In genomic region chr3:93988764-93989163, GRCh38 we compare ENCODE assay signal across 28 cellular contexts. TPM values are rescaled to one million over a fixed set of nuclear protein-coding genes. Genes with fewer than 3 reads are reported as not detected.
DNase-seq lines count a peak whose midpoint lies in the region; ATAC-seq and TF ChIP-seq lines count a peak whose summit lies in the region.
"Had no signal": no experiment of that assay in that cellular context is flagged by ENCODE, and none has a peak within 500 bp of the region (broad histone marks: within the 10 kb centered on the region; RNA-seq: fewer than 3 reads in every experiment).

No MANE protein-coding gene starts in this region.

- H3K36me3 Mint-ChIP-seq in nephron (ENCODE audit: low read depth), result no peaks in the 10 kb centered on the region
- H3K36me3 Mint-ChIP-seq: CD4-positive, alpha-beta memory T cell had no signal

- WGBS in upper lobe of left lung, 2 donors, result 71 to 73% methylated on average over 9 of the region's 9 CpGs

- no peaks in the 10 kb centered on the region for H3K36me3 ChIP-seq in HEK293 (ENCODE audit: control insufficient read depth in 2 of 2, insufficient read depth in 1 of 2, low read length in 2 of 2)
- no peaks in the 10 kb centered on the region for H3K36me3 ChIP-seq in left lung
- H3K36me3 ChIP-seq in upper lobe of left lung, result no peaks in the 10 kb centered on the region

- CTCF ChIA-PET in HEK293 (lab: Yijun Ruan, JAX), result interaction anchor here (0.6 to 1.2 kb wide), 3 partner anchors 14 to 134 kb away, joined by 4 read pairs; no protein-coding TSS in a partner anchor

- ATAC-seq in left lung (peak; percentile 67), upper lobe of left lung (ENCODE audit: low FRiP score in 2 of 2) (no peak), HG03039 (IDR thresholded peaks at IDR 0.05; ENCODE audit: unreplicated experiment) (no peak)
- ATAC-seq: A549, HCT116, K562, Right ventricle myocardium inferior had no signal

- H3K27ac Mint-ChIP-seq in nephron, result peak overlapping the region; percentile 56 to 84 (median 63)
- H3K27ac Mint-ChIP-seq: CD4-positive, alpha-beta memory T cell had no signal

- H3K27ac ChIP-seq in HEK293 (ENCODE audit: extremely low read depth, low read depth, low read length) (peak overlapping the region; percentile 41; the same call in 1 of the 2 replicates), left lung (peak overlapping the region; percentile 21 to 22), upper lobe of left lung (peak overlapping the region in 3 of 4 donors; percentile 15 to 47 (median 36))
- H3K27ac ChIP-seq: A549, SJCRH30 had no signal

- intact Hi-C loops in left lung (cut with DNase I), result no loop called here

- no peaks in the 10 kb centered on the region for H3K9me3 Mint-ChIP-seq in nephron
- H3K9me3 Mint-ChIP-seq: CD4-positive, alpha-beta memory T cell had no signal

- H3K4me3 Mint-ChIP-seq in nephron, result no peak overlapping the region
- H3K4me3 Mint-ChIP-seq: CD4-positive, alpha-beta memory T cell had no signal

- DNase-seq in left lung (no peak), upper lobe of left lung (peak in 1 of 2 donors; percentile 61), ureter (ENCODE audit: low spot score) (no peak), DMS 273 (lab: John Stamatoyannopoulos, UW; ENCODE audit: unreplicated experiment) (no peak)
- DNase-seq: C1 segment of cervical spinal cord; CD4-positive, alpha-beta memory T cell; COR-L47; DMS79 treated with DMSO at 0.1 percent for 48 hours; GF-D8; Kasumi-1; NCI-H1092 treated with DMSO at 0.1 percent for 48 hours; NCI-H1436; NCI-H187 treated with DMSO at 0.1 percent for 48 hours; NCI-H2107; NCI-H446; NCI-H524 treated with DMSO at 0.1 percent for 48 hours; NCI-H774 had no signal

- H3K4me3 ChIP-seq in HEK293 (ENCODE audit: low read depth, low read length) (no peak overlapping the region), left lung (no peak overlapping the region), upper lobe of left lung (no peak overlapping the region)
- H3K4me3 ChIP-seq: A549, K562, SJCRH30 had no signal

- peaks cover 13% of the 10 kb centered on the region for H3K4me1 Mint-ChIP-seq in nephron

- no peak for TF ChIP-seq POLR2A in upper lobe of left lung (IDR thresholded peaks at IDR 0.05)

- H3K27me3 Mint-ChIP-seq in nephron (ENCODE audit: low read depth), result no peaks in the 10 kb centered on the region
- H3K27me3 Mint-ChIP-seq: CD4-positive, alpha-beta memory T cell had no signal

- no peak for TF ChIP-seq EP300 in upper lobe of left lung (IDR thresholded peaks at IDR 0.05)

- H3K4me1 ChIP-seq in HEK293 (ENCODE audit: control insufficient read depth, insufficient read depth, low read length) (peaks cover 9% of the 10 kb centered on the region), left lung (no peaks in the 10 kb centered on the region), upper lobe of left lung (peaks cover 0 to 13% (median 8%) of the 10 kb centered on the region in 4 donors)

- no peak for TF ChIP-seq CTCF in HEK293 (tag by site-specific recombination; IDR thresholded peaks at IDR 0.05)
- no peak for TF ChIP-seq CTCF in left lung (IDR thresholded peaks at IDR 0.05)
- TF ChIP-seq CTCF in nephron (IDR thresholded peaks at IDR 0.05; ENCODE audit: unreplicated experiment in 3 of 3), result no peak
- no peak for TF ChIP-seq CTCF in upper lobe of left lung (IDR thresholded peaks at IDR 0.05)

- H3K27me3 ChIP-seq in left lung (no peaks in the 10 kb centered on the region), upper lobe of left lung (no peaks in the 10 kb centered on the region)
- H3K27me3 ChIP-seq: SJCRH30 had no signal

- POLR2A ChIA-PET in HEK293 (lab: Yijun Ruan, JAX), result interaction anchor here (0.7 to 1.0 kb wide), 2 partner anchors 15 to 146 kb away, joined by 3 to 4 read pairs; partner anchors contain the start of gene PROS1

- H3K9me3 ChIP-seq in HEK293 (ENCODE audit: control insufficient read depth, insufficient read depth, low read depth, low read length) (no peaks in the 10 kb centered on the region), left lung (no peaks in the 10 kb centered on the region), upper lobe of left lung (no peaks in the 10 kb centered on the region)
- H3K9me3 ChIP-seq: A549, SJCRH30 had no signal

TF ChIP-seq in HEK293, 187 proteins besides CTCF, POLR2A, EP300 and RAD21:
- TF ChIP-seq ZBTB21 (tag by site-specific recombination; IDR thresholded peaks at IDR 0.05) (no peak), BCL6B (tag by site-specific recombination; IDR thresholded peaks at IDR 0.05) (no peak), MZF1 (tag by site-specific recombination; IDR thresholded peaks at IDR 0.05; ENCODE audit: borderline replicate concordance) (no peak), ZSCAN16 (tag by site-specific recombination; IDR thresholded peaks at IDR 0.05) (no peak), ZNF558 (tag by site-specific recombination; IDR thresholded peaks at IDR 0.05) (no peak), ZBTB20 (tag by site-specific recombination; IDR thresholded peaks at IDR 0.05) (no peak), ZNF169 (tag by site-specific recombination; IDR thresholded peaks at IDR 0.05) (no peak), GFI1B (tag by site-specific recombination; IDR thresholded peaks at IDR 0.05) (no peak), ZNF843 (tag by site-specific recombination; IDR thresholded peaks at IDR 0.05) (no peak), ZNF664 (tag by site-specific recombination; IDR thresholded peaks at IDR 0.05) (no peak), ZNF777 (tag by site-specific recombination; IDR thresholded peaks at IDR 0.05; ENCODE audit: borderline replicate concordance) (no peak)

RNA-seq across cellular contexts. Expression of gene ARL13B, which starts 8.8 kb away (rescaled TPM):
- total RNA-seq in left lung (10 to 100 TPM; 21.5 to 25.2 TPM), upper lobe of left lung (10 to 100 TPM; 19.7 to 28.2 (median 23.6) TPM), ureter (8.9 TPM)

RNA-seq across cellular contexts. Expression of gene PROS1, which starts 15.1 kb away (rescaled TPM):
- 100 to 1,000 TPM in 1 of 2 donors, 10 to 100 TPM in 1; 51.1 to 119 TPM for total RNA-seq in left lung
- total RNA-seq in upper lobe of left lung, result 10 to 100 TPM; 32.5 to 81.8 (median 49.4) TPM
- total RNA-seq in ureter, result 31.2 TPM
- total RNA-seq: CD4-positive, alpha-beta memory T cell had no signal

RNA-seq across cellular contexts. Expression of gene STX19, which starts 39.6 kb away (rescaled TPM):
- 1 to 10 TPM; 2.4 to 4.8 TPM for total RNA-seq in left lung
- total RNA-seq in upper lobe of left lung, result 1 to 10 TPM in 4 of 6 donors, not detected in 2; 1.1 to 4.9 (median 2.3) TPM
- not detected for total RNA-seq in ureter
- total RNA-seq: H4, K562, M059J, Right ventricle myocardium inferior, RPMI7951, SJCRH30 had no signal
